ENCODE assay signal across 14 cellular contexts in genomic region chr11:131954146-131954545, GRCh38.
DNase-seq lines count a peak whose midpoint lies in the region; ATAC-seq and TF ChIP-seq lines count a peak whose summit lies in the region.
"Had no signal": no experiment of that assay in that cellular context is flagged by ENCODE, and none has a peak within 500 bp of the region (broad histone marks: within the 10 kb centered on the region; RNA-seq: fewer than 3 reads in every experiment).

No MANE protein-coding gene starts in this region.

- intact Hi-C loops in posterior vena cava (cut with DNase I), result no loop called here
- intact Hi-C loops in activated CD4-positive, alpha-beta memory T cell treated with anti-CD3 and anti-CD28 coated beads for 36 hours (cut with micrococcal nuclease), result no loop called here

- POLR2A ChIA-PET in activated CD4-positive, alpha-beta memory T cell treated with anti-CD3 and anti-CD28 coated beads for 36 hours (lab: Charles Lee), result no interaction called here

- no peak for TF ChIP-seq CTCF in neural crest cell (conservative IDR thresholded peaks at IDR 0.05)

- peak overlapping the region; percentile 13 for H3K27ac Mint-ChIP-seq in neural crest cell (ENCODE audit: unreplicated experiment)
- H3K27ac Mint-ChIP-seq in stimulated activated effector memory CD8-positive, alpha-beta T cell treated with anti-CD3 and anti-CD28 coated beads, Interleukin-12 subunit alpha, Interleukin-12 subunit beta, amount 100 ng/mL, for 72 hours, result no peak overlapping the region
- no peak overlapping the region for H3K27ac Mint-ChIP-seq in activated CD4-positive, alpha-beta memory T cell treated with anti-CD3 and anti-CD28 coated beads for 36 hours
- H3K27ac Mint-ChIP-seq: CD4-positive, alpha-beta memory T cell; HFFc6 had no signal

- no peak overlapping the region for H3K4me3 Mint-ChIP-seq in neural crest cell
- H3K4me3 Mint-ChIP-seq in stimulated activated effector memory CD8-positive, alpha-beta T cell treated with anti-CD3 and anti-CD28 coated beads, Interleukin-12 subunit alpha, Interleukin-12 subunit beta, amount 100 ng/mL, for 72 hours, result no peak overlapping the region
- no peak overlapping the region for H3K4me3 Mint-ChIP-seq in activated CD4-positive, alpha-beta memory T cell treated with anti-CD3 and anti-CD28 coated beads for 36 hours
- H3K4me3 Mint-ChIP-seq: CD4-positive, alpha-beta memory T cell; H9; HFFc6 had no signal

- DNase-seq in cerebellar cortex (ENCODE audit: low spot score) (peak; percentile 61), neural crest cell (ENCODE audit: low read depth, low spot score) (no peak), posterior vena cava (ENCODE audit: low spot score) (no peak), NCI-H187 treated with DMSO at 0.1 percent for 48 hours (lab: John Stamatoyannopoulos, UW) (no peak)
- no peak for DNase-seq in stimulated activated effector memory CD8-positive, alpha-beta T cell treated with anti-CD3 and anti-CD28 coated beads, Interleukin-12 subunit alpha, Interleukin-12 subunit beta, amount 100 ng/mL, for 72 hours (ENCODE audit: low spot score in 2 of 2)
- no peak for DNase-seq in activated CD4-positive, alpha-beta memory T cell treated with anti-CD3 and anti-CD28 coated beads for 36 hours
- DNase-seq: Calu3; CD4-positive, alpha-beta memory T cell; DMS53; DMS79 treated with DMSO at 0.1 percent for 48 hours; GM23248; H9; HFFc6 had no signal

- peaks cover 4% of the 10 kb centered on the region for H3K36me3 Mint-ChIP-seq in neural crest cell (ENCODE audit: low read depth)
- H3K36me3 Mint-ChIP-seq in stimulated activated effector memory CD8-positive, alpha-beta T cell treated with anti-CD3 and anti-CD28 coated beads, Interleukin-12 subunit alpha, Interleukin-12 subunit beta, amount 100 ng/mL, for 72 hours, result no peaks in the 10 kb centered on the region
- no peaks in the 10 kb centered on the region for H3K36me3 Mint-ChIP-seq in activated CD4-positive, alpha-beta memory T cell treated with anti-CD3 and anti-CD28 coated beads for 36 hours
- H3K36me3 Mint-ChIP-seq: CD4-positive, alpha-beta memory T cell had no signal

- H3K27me3 Mint-ChIP-seq in neural crest cell (ENCODE audit: low read depth), result no peaks in the 10 kb centered on the region
- H3K27me3 Mint-ChIP-seq in activated CD4-positive, alpha-beta memory T cell treated with anti-CD3 and anti-CD28 coated beads for 36 hours, result no peaks in the 10 kb centered on the region
- H3K27me3 Mint-ChIP-seq: CD4-positive, alpha-beta memory T cell had no signal

- ATAC-seq in stimulated activated effector memory CD8-positive, alpha-beta T cell treated with anti-CD3 and anti-CD28 coated beads, Interleukin-12 subunit alpha, Interleukin-12 subunit beta, amount 100 ng/mL, for 72 hours, result peak; percentile 37
- ATAC-seq: GM12878 had no signal

- CTCF ChIA-PET in activated CD4-positive, alpha-beta memory T cell treated with anti-CD3 and anti-CD28 coated beads for 36 hours (lab: Charles Lee), result no interaction called here

- H3K4me1 Mint-ChIP-seq in neural crest cell, result peaks cover 12% of the 10 kb centered on the region
- no peaks in the 10 kb centered on the region for H3K4me1 Mint-ChIP-seq in stimulated activated effector memory CD8-positive, alpha-beta T cell treated with anti-CD3 and anti-CD28 coated beads, Interleukin-12 subunit alpha, Interleukin-12 subunit beta, amount 100 ng/mL, for 72 hours
- no peaks in the 10 kb centered on the region for H3K4me1 Mint-ChIP-seq in activated CD4-positive, alpha-beta memory T cell treated with anti-CD3 and anti-CD28 coated beads for 36 hours (ENCODE audit: low read depth)
- H3K4me1 Mint-ChIP-seq: CD4-positive, alpha-beta memory T cell had no signal

- peaks cover 5% of the 10 kb centered on the region for H3K9me3 Mint-ChIP-seq in neural crest cell
- peaks cover 17% of the 10 kb centered on the region for H3K9me3 Mint-ChIP-seq in stimulated activated effector memory CD8-positive, alpha-beta T cell treated with anti-CD3 and anti-CD28 coated beads, Interleukin-12 subunit alpha, Interleukin-12 subunit beta, amount 100 ng/mL, for 72 hours
- H3K9me3 Mint-ChIP-seq in activated CD4-positive, alpha-beta memory T cell treated with anti-CD3 and anti-CD28 coated beads for 36 hours, result no peaks in the 10 kb centered on the region
- H3K9me3 Mint-ChIP-seq: H9, HFFc6 had no signal
